9 cellular contexts compared by ENCODE assay signal in genomic region chr18:6934859-6935258, GRCh38.
"Had no signal": no experiment of that assay in that cellular context is flagged by ENCODE, and none has a peak within 500 bp of the region (broad histone marks: within the 10 kb centered on the region; RNA-seq: fewer than 3 reads in every experiment).

No MANE protein-coding gene starts in this region.

- H3K36me3 ChIP-seq: HAP-1 had no signal

- H3K9me3 ChIP-seq: HAP-1 had no signal

- H3K4me3 ChIP-seq: GM23248, GM23338, HAP-1 had no signal

- H3K27ac ChIP-seq: GM23248 had no signal

- DNase-seq: GM23248, GOT3, H7, H9, HCEC 1CT, HFFc6 had no signal

- H3K4me1 ChIP-seq: HAP-1 had no signal

- ATAC-seq: GM23338, HCT116 had no signal
